Comparison of ENCODE assay signal across 1 cellular context in the genomic region with DNA sequence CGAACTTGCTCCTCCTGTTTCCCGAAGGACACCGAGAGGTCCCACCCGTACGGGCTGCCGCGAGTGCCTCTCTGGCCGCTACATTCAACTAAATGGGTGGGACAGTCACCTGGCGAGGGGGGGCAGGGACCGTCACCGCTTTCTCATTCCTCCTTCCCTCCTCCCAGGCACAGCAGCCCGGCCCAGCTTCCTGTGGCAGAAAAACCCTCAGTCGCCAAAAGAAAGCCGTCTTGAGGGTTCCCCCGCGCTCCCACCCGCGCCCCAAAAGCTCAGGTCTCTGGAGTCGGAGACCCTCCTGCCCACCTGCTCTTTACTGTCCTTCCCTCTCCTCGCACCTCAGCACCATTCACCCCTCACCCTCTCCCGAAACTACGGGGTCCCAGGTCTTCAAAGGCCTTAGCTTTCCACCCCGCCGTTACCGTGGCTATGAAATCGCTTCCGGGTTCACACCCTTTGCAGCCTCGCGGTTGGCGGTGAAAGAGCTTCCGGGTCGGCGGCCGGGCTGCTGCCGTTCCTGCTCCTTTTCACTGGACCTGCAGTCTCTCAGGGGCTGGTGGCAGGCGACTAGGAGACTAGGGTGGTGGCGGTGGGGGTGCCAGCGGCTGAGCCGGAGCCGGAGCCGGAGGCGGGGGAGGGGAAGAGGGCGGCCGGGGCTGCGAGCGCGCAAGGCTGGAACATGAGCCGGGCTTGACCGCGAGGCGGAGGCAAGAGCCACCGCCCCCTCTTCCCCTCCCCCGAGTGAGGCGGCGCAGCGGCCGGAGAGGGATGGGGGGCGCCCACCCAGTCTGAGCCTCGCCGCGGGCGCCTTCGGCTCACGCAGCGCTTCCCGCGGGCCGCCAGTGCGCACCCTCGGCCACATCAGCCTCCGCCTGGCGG.
A peak's percentile ranks its signal among the peaks of the same experiment; 100 is the strongest.
TF ChIP-seq lines count a peak whose summit lies in the region.

ANKIB1 (plus strand) TSS at position 488 of the 876 bp plus-strand sequence. CDS start 49,005 bp downstream, outside the sequence.
KRIT1 (minus strand) TSS at position 428 of the 876 bp plus-strand sequence. CDS start 3,779 bp downstream, outside the sequence.

TF ChIP-seq in HCT116, 20 proteins besides CTCF, POLR2A, EP300 and RAD21:
- TF ChIP-seq JUND (IDR thresholded peaks at IDR 0.05) (no peak), POLR2AphosphoS5 (IDR thresholded peaks at IDR 0.05; ENCODE audit: low read depth, low read length) (peak; percentile 70), EZH2phosphoT487 (IDR thresholded peaks at IDR 0.05; ENCODE audit: borderline replicate concordance) (no peak), YY1 (IDR thresholded peaks at IDR 0.05; ENCODE audit: extremely low read depth, insufficient replicate concordance, low read depth, low read length) (peak; percentile 42), FOSL1 (IDR thresholded peaks at IDR 0.05; ENCODE audit: low read depth) (no peak), ZFX (IDR thresholded peaks at IDR 0.05) (peak; percentile 84), SIN3A (IDR thresholded peaks at IDR 0.05; ENCODE audit: low read depth) (peak; percentile 84), SP1 (IDR thresholded peaks at IDR 0.05; ENCODE audit: low read depth) (no peak), EGR1 (IDR thresholded peaks at IDR 0.05; ENCODE audit: low read depth) (peak; percentile 48), ZNF274 (IDR thresholded peaks at IDR 0.05; ENCODE audit: low read depth, low read length) (no peak), EZH2 (IDR thresholded peaks at IDR 0.05) (no peak), CEBPB (IDR thresholded peaks at IDR 0.05; ENCODE audit: low read depth) (no peak), REST (IDR thresholded peaks at IDR 0.05; ENCODE audit: low read depth) (no peak), ELF1 (IDR thresholded peaks at IDR 0.05; ENCODE audit: borderline replicate concordance, low read depth) (peak; percentile 84), CBX3 (IDR thresholded peaks at IDR 0.05; ENCODE audit: low read depth) (no peak), TCF7L2 (IDR thresholded peaks at IDR 0.05; ENCODE audit: borderline replicate concordance, extremely low read depth, insufficient read depth, insufficient read length) (peak; percentile 86), ATF3 (IDR thresholded peaks at IDR 0.05) (no peak), SRF (IDR thresholded peaks at IDR 0.05; ENCODE audit: low read depth) (no peak)
- TF ChIP-seq, protein P1, sequence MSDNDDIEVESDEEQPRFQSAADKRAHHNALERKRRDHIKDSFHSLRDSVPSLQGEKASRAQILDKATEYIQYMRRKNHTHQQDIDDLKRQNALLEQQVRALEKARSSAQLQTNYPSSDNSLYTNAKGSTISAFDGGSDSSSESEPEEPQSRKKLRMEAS (IDR thresholded peaks at IDR 0.05) = peak; percentile 83
- TF ChIP-seq, protein P2, sequence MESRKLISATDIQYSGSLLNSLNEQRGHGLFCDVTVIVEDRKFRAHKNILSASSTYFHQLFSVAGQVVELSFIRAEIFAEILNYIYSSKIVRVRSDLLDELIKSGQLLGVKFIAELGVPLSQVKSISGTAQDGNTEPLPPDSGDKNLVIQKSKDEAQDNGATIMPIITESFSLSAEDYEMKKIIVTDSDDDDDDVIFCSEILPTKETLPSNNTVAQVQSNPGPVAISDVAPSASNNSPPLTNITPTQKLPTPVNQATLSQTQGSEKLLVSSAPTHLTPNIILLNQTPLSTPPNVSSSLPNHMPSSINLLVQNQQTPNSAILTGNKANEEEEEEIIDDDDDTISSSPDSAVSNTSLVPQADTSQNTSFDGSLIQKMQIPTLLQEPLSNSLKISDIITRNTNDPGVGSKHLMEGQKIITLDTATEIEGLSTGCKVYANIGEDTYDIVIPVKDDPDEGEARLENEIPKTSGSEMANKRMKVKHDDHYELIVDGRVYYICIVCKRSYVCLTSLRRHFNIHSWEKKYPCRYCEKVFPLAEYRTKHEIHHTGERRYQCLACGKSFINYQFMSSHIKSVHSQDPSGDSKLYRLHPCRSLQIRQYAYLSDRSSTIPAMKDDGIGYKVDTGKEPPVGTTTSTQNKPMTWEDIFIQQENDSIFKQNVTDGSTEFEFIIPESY (IDR thresholded peaks at IDR 0.05; ENCODE audit: extremely low read depth, insufficient replicate concordance, low read length) = no peak
